In genomic region chr14:33676135-33676566, GRCh38 we compare ENCODE assay signal across 9 cellular contexts.
DNase-seq lines count a peak whose midpoint lies in the region; ATAC-seq and TF ChIP-seq lines count a peak whose summit lies in the region.
"Had no signal": no experiment of that assay in that cellular context is flagged by ENCODE, and none has a peak within 500 bp of the region (broad histone marks: within the 10 kb centered on the region; RNA-seq: fewer than 3 reads in every experiment).

No MANE protein-coding gene starts in this region.

- peak; percentile 91 for TF ChIP-seq CTCF in BE2C (IDR thresholded peaks at IDR 0.05; ENCODE audit: low read depth, low read length)

- peaks cover 10% of the 10 kb centered on the region for H3K4me1 ChIP-seq in BE2C
- no peaks in the 10 kb centered on the region for H3K4me1 ChIP-seq in endocrine pancreas (ENCODE audit: control insufficient read depth, insufficient read depth, low read length)

- no peak for ATAC-seq in GM21381 (IDR thresholded peaks at IDR 0.05; ENCODE audit: unreplicated experiment)

- no peaks in the 10 kb centered on the region for H3K9me3 ChIP-seq in BE2C
- no peaks in the 10 kb centered on the region for H3K9me3 ChIP-seq in endocrine pancreas (ENCODE audit: control insufficient read depth, low read length)
- H3K9me3 ChIP-seq: thoracic aorta had no signal

- DNase-seq in BE2C (peak; percentile 89), H7 (peak; percentile 68), NCI-H82 treated with DMSO at 0.1 percent for 48 hours (lab: John Stamatoyannopoulos, UW; ENCODE audit: unreplicated experiment) (peak; percentile 78), myocyte (ENCODE audit: low read depth) (peak; percentile 88)
- no peak for DNase-seq in activated effector memory CD4-positive, alpha-beta T cell treated with Interleukin-2 at 50 U/mL for 16 hours
- DNase-seq in activated CD4-positive, alpha-beta T cell treated with anti-CD3 and anti-CD28 coated beads, Interleukin-2, amount 50 U/mL, for 1 hour = no peak

- no peak overlapping the region for H3K9ac ChIP-seq in endocrine pancreas (ENCODE audit: control insufficient read depth, insufficient read depth, low read length)

- H3K27me3 ChIP-seq in BE2C (no peaks in the 10 kb centered on the region), H7 (ENCODE audit: control insufficient read depth, insufficient read depth, low read length) (no peaks in the 10 kb centered on the region), endocrine pancreas (ENCODE audit: control insufficient read depth, insufficient read depth, low read length) (no peaks in the 10 kb centered on the region)

- H3K4me3 ChIP-seq in BE2C (ENCODE audit: low read depth, low read length) (peak overlapping the region; percentile 53), H7 (ENCODE audit: insufficient read depth, low read depth, low read length) (no peak overlapping the region), endocrine pancreas (ENCODE audit: control insufficient read depth, insufficient read depth, low read length) (peak overlapping the region; percentile 62)
- H3K4me3 ChIP-seq: thoracic aorta had no signal

- H3K36me3 ChIP-seq in BE2C (no peaks in the 10 kb centered on the region), H7 (replicated peaks; ENCODE audit: control insufficient read depth, insufficient read depth, low read length) (no peaks in the 10 kb centered on the region), endocrine pancreas (ENCODE audit: control insufficient read depth, insufficient read depth, low read length) (no peaks in the 10 kb centered on the region)
- H3K36me3 ChIP-seq: thoracic aorta had no signal

Comparison
In these comparisons a context has a peak if more than half of its experiments do, and no peak if none do; other contexts are left out.
1. DNase-seq: peak in BE2C (single experiment), H7 (single experiment), NCI-H82 treated with DMSO at 0.1 percent for 48 hours (single experiment) and myocyte (single experiment); none in activated effector memory CD4-positive, alpha-beta T cell treated with Interleukin-2 at 50 U/mL for 16 hours (single experiment) and activated CD4-positive, alpha-beta T cell treated with anti-CD3 and anti-CD28 coated beads, Interleukin-2, amount 50 U/mL, for 1 hour (single experiment).